9 cellular contexts compared by ENCODE assay signal in genomic region chr2:73896362-73897239, GRCh38. TPM values are rescaled to one million over a fixed set of nuclear protein-coding genes. Genes with fewer than 3 reads are reported as not detected.
DNase-seq lines count a peak whose midpoint lies in the region; ATAC-seq and TF ChIP-seq lines count a peak whose summit lies in the region.
"Had no signal": no experiment of that assay in that cellular context is flagged by ENCODE, and none has a peak within 500 bp of the region (broad histone marks: within the 10 kb centered on the region; RNA-seq: fewer than 3 reads in every experiment).

No MANE protein-coding gene starts in this region.

- TF ChIP-seq POLR2A in spleen (IDR thresholded peaks at IDR 0.05) = no peak

- H3K36me3 ChIP-seq in spleen = no peaks in the 10 kb centered on the region
- H3K36me3 ChIP-seq in H7 (replicated peaks; ENCODE audit: control insufficient read depth, insufficient read depth, low read length) = no peaks in the 10 kb centered on the region

- H3K4me1 ChIP-seq in spleen = peaks cover 0 to 13% (median 0%) of the 10 kb centered on the region in 6 donors

- no peaks in the 10 kb centered on the region for H3K36me3 Mint-ChIP-seq in activated naive CD8-positive, alpha-beta T cell treated with anti-CD3 and anti-CD28 coated beads, Interleukin-2, amount 10 ng/mL, durations not matched to agents 7 days and 5 days
- no peaks in the 10 kb centered on the region for H3K36me3 Mint-ChIP-seq in natural killer cell

- no peaks in the 10 kb centered on the region for H3K27me3 Mint-ChIP-seq in activated naive CD8-positive, alpha-beta T cell treated with anti-CD3 and anti-CD28 coated beads, Interleukin-2, amount 10 ng/mL, durations not matched to agents 7 days and 5 days
- H3K27me3 Mint-ChIP-seq in natural killer cell (ENCODE audit: low read depth in 2 of 2) = peaks cover 0 to 3% of the 10 kb centered on the region in 2 donors

- H3K27ac ChIP-seq in spleen = peak overlapping the region in 1 of 8 donors; percentile 7

- H3K9me3 Mint-ChIP-seq in activated naive CD8-positive, alpha-beta T cell treated with anti-CD3 and anti-CD28 coated beads, Interleukin-2, amount 10 ng/mL, durations not matched to agents 7 days and 5 days = no peaks in the 10 kb centered on the region
- no peaks in the 10 kb centered on the region for H3K9me3 Mint-ChIP-seq in natural killer cell

- TF ChIP-seq CTCF in GM13977 (IDR thresholded peaks at IDR 0.05; ENCODE audit: extremely low read depth, insufficient read depth, missing control alignments) (no peak), natural killer cell (IDR thresholded peaks at IDR 0.05) (no peak), spleen (IDR thresholded peaks at IDR 0.05 in 8 of 11, conservative IDR thresholded peaks at IDR 0.05 in 3 of 11) (no peak)

- peaks cover 44% of the 10 kb centered on the region for H3K4me1 Mint-ChIP-seq in activated naive CD8-positive, alpha-beta T cell treated with anti-CD3 and anti-CD28 coated beads, Interleukin-2, amount 10 ng/mL, durations not matched to agents 7 days and 5 days
- peaks cover 31% of the 10 kb centered on the region in 2 donors for H3K4me1 Mint-ChIP-seq in natural killer cell

- peak overlapping the region; percentile 98 for H3K27ac Mint-ChIP-seq in activated naive CD8-positive, alpha-beta T cell treated with anti-CD3 and anti-CD28 coated beads, Interleukin-2, amount 10 ng/mL, durations not matched to agents 7 days and 5 days
- H3K27ac Mint-ChIP-seq in natural killer cell = peak overlapping the region; percentile 83 to 97

- in situ Hi-C loops in GM13977 (cut with MboI; ENCODE audit: low pct_unique_long_range_greater_than_20kb, low sequenced_read_pairs, unreplicated experiment) = no loop called here

- peak; percentile 64 for ATAC-seq in HG03139 (IDR thresholded peaks at IDR 0.05; ENCODE audit: unreplicated experiment)
- ATAC-seq in activated naive CD8-positive, alpha-beta T cell treated with anti-CD3 and anti-CD28 coated beads, Interleukin-2, amount 10 ng/mL, durations not matched to agents 7 days and 5 days (ENCODE audit: low read depth) = peak; percentile 91
- peak; percentile 76 to 92 (median 88) for ATAC-seq in natural killer cell
- no peak for ATAC-seq in GM21390 (IDR thresholded peaks at IDR 0.05; ENCODE audit: unreplicated experiment)

- H3K4me3 ChIP-seq in spleen = no peak overlapping the region
- no peak overlapping the region for H3K4me3 ChIP-seq in H7 (ENCODE audit: insufficient read depth, low read depth, low read length)

- DNase-seq in GM13977 (ENCODE audit: low spot score) = peak; percentile 42
- DNase-seq in activated naive CD8-positive, alpha-beta T cell treated with anti-CD3 and anti-CD28 coated beads, Interleukin-2, amount 10 ng/mL, durations not matched to agents 7 days and 5 days = peak; percentile 62
- DNase-seq in natural killer cell = peak; percentile 25
- DNase-seq in HPDE6-E6E7 (ENCODE audit: extremely low spot score) = no peak
- DNase-seq in spleen = no peak
- no peak for DNase-seq in H7

- intact Hi-C loops in natural killer cell (cut with micrococcal nuclease) = loop anchor here (5.0 kb wide), 1 partner anchor 41 kb away; no protein-coding TSS in a partner anchor
- intact Hi-C loops in spleen (cut with DNase I; ENCODE audit: low total_unique reads) = no loop called here

- peak overlapping the region; percentile 81 for H3K4me3 Mint-ChIP-seq in activated naive CD8-positive, alpha-beta T cell treated with anti-CD3 and anti-CD28 coated beads, Interleukin-2, amount 10 ng/mL, durations not matched to agents 7 days and 5 days
- H3K4me3 Mint-ChIP-seq in natural killer cell = peak overlapping the region; percentile 72

- no peaks in the 10 kb centered on the region for H3K9me3 ChIP-seq in spleen

- POLR2A ChIA-PET in activated naive CD8-positive, alpha-beta T cell treated with anti-CD3 and anti-CD28 coated beads, Interleukin-2, amount 10 ng/mL, durations not matched to agents 7 days and 5 days (lab: Charles Lee) = interaction anchor here (0.5 to 1.5 kb wide), 11 partner anchors 9 to 282 kb away, joined by 3 to 7 read pairs (median 5); partner anchors contain the start of genes DGUOK, MOB1A, STAMBP and TET3

- no peaks in the 10 kb centered on the region for H3K27me3 ChIP-seq in spleen (replicated peaks in 1 of 7)
- H3K27me3 ChIP-seq in H7 (ENCODE audit: control insufficient read depth, insufficient read depth, low read length) = no peaks in the 10 kb centered on the region

- 29 to 49% (median 37%) methylated on average over 15 of the region's 15 CpGs for WGBS in spleen, 5 donors

RNA-seq across cellular contexts. Expression of gene ACTG2, which starts 3.8 kb away (rescaled TPM):
- total RNA-seq in activated naive CD8-positive, alpha-beta T cell treated with anti-CD3 and anti-CD28 coated beads, Interleukin-2, amount 10 ng/mL, durations not matched to agents 7 days and 5 days = under 1 TPM; 0.22 to 0.43 TPM
- total RNA-seq in natural killer cell = not detected
- total RNA-seq in spleen = 10 to 100 TPM in 1 of 7 donors, 1 to 10 TPM in 4, under 1 TPM in 2; 0.60 to 17.6 (median 3.1) TPM
- polyA plus RNA-seq in spleen = 10 to 100 TPM in 1 of 3 donors, 1 to 10 TPM in 2; 3.8 to 10.9 (median 5.0) TPM
- total RNA-seq in H7 (2014; rRNA removed; shearing (Covaris generic)) = 0.97 TPM in 1 of 2 replicates, not detected in the other
- polyA plus RNA-seq: keratinocyte had no signal

RNA-seq across cellular contexts. Expression of gene DGUOK, which starts 30.1 kb away (rescaled TPM):
- total RNA-seq in activated naive CD8-positive, alpha-beta T cell treated with anti-CD3 and anti-CD28 coated beads, Interleukin-2, amount 10 ng/mL, durations not matched to agents 7 days and 5 days = 10 to 100 TPM; 71.6 to 77.7 TPM
- total RNA-seq in natural killer cell (10 to 100 TPM; 47.6 to 56.8 (median 54.8) TPM), spleen (10 to 100 TPM; 41.3 to 85.4 (median 52.0) TPM)
- polyA plus RNA-seq in spleen = 100 to 1,000 TPM in 2 of 3 donors, 10 to 100 TPM in 1; 92.0 to 120 (median 103) TPM
- total RNA-seq in H7 (2014; rRNA removed; shearing (Covaris generic)) = 80.7 and 82.9 TPM in 2 replicates

Comparison
In these comparisons a context has a peak if more than half of its experiments do, and no peak if none do; other contexts are left out.
1. DNase-seq: peak in GM13977 (single experiment), activated naive CD8-positive, alpha-beta T cell treated with anti-CD3 and anti-CD28 coated beads, Interleukin-2, amount 10 ng/mL, durations not matched to agents 7 days and 5 days (single experiment) and natural killer cell (single experiment); none in HPDE6-E6E7 (single experiment), spleen (single experiment) and H7 (single experiment).